1 cellular context compared by ENCODE assay signal in the genomic region with DNA sequence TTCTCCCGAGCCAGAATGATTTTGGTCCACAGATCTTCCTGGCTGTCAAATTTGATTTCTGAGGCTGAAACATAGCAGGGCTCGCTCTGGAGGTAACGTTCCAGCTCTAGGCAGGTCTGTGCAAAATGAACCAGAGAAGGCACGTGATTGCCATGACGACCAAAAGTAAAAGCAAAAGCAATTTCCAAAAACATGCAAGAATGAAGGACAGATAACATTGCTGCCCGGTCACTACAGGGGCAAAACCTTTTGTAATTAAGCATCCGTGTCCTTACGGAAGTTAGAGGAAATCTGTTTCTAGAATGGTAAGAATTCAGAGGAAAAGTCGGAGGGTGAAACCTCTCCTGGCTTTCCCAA.
TF ChIP-seq lines count a peak whose summit lies in the region.

No MANE protein-coding gene starts in this region.

TF ChIP-seq in IMR-90, 13 proteins besides CTCF, POLR2A, EP300 and RAD21 (continued from another document):
- TF ChIP-seq, protein P1, sequence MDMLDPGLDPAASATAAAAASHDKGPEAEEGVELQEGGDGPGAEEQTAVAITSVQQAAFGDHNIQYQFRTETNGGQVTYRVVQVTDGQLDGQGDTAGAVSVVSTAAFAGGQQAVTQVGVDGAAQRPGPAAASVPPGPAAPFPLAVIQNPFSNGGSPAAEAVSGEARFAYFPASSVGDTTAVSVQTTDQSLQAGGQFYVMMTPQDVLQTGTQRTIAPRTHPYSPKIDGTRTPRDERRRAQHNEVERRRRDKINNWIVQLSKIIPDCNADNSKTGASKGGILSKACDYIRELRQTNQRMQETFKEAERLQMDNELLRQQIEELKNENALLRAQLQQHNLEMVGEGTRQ (IDR thresholded peaks at IDR 0.05; ENCODE audit: low read depth, low read length): peak; percentile 1; the same call in 1 of the 2 replicates
- TF ChIP-seq MAZ (IDR thresholded peaks at IDR 0.05; ENCODE audit: borderline replicate concordance, low read depth, low read length) (no peak), CHD1 (IDR thresholded peaks at IDR 0.05; ENCODE audit: low read depth, low read length) (peak; percentile 11; the same call in 1 of the 2 replicates), MXI1 (IDR thresholded peaks at IDR 0.05; ENCODE audit: borderline replicate concordance, low read depth, low read length) (no peak), CEBPB (IDR thresholded peaks at IDR 0.05; ENCODE audit: low read depth, low read length) (no peak), BHLHE40 (IDR thresholded peaks at IDR 0.05; ENCODE audit: low read depth, low read length) (peak; percentile 79; the same call in 1 of the 2 replicates)
- TF ChIP-seq, protein P2, sequence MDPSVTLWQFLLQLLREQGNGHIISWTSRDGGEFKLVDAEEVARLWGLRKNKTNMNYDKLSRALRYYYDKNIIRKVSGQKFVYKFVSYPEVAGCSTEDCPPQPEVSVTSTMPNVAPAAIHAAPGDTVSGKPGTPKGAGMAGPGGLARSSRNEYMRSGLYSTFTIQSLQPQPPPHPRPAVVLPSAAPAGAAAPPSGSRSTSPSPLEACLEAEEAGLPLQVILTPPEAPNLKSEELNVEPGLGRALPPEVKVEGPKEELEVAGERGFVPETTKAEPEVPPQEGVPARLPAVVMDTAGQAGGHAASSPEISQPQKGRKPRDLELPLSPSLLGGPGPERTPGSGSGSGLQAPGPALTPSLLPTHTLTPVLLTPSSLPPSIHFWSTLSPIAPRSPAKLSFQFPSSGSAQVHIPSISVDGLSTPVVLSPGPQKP (IDR thresholded peaks at IDR 0.05; ENCODE audit: borderline replicate concordance, low read depth, low read length): no peak
